Comparison of ENCODE assay signal across 1 cellular context in the genomic region with DNA sequence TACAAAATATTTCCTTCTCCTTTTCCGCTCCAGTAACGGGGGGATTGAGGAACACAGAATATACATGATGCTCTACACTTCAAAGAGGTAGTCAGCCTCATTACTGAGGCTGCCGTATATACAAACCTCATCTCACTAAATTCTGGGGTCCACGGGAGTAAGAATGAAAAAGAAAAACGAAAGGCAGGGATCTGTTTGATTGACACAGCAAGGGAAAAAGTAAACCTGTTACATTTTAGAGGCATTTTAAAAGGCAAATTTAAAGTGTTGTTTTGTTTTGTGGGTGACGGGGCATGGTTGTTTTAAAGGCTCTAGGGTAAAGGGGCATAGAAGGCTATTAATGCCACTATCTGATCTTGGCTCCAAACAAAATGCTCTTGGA.
TF ChIP-seq lines count a peak whose summit lies in the region.

No MANE protein-coding gene starts in this region.

TF ChIP-seq in HCT116, 20 proteins besides CTCF, POLR2A, EP300 and RAD21 (continued from another document):
- no peak for TF ChIP-seq SIN3A (IDR thresholded peaks at IDR 0.05; ENCODE audit: low read depth)
- TF ChIP-seq SP1 (IDR thresholded peaks at IDR 0.05; ENCODE audit: low read depth), result no peak
- TF ChIP-seq ZFX (IDR thresholded peaks at IDR 0.05), result no peak
